ENCODE assay signal across 24 cellular contexts in the genomic region with DNA sequence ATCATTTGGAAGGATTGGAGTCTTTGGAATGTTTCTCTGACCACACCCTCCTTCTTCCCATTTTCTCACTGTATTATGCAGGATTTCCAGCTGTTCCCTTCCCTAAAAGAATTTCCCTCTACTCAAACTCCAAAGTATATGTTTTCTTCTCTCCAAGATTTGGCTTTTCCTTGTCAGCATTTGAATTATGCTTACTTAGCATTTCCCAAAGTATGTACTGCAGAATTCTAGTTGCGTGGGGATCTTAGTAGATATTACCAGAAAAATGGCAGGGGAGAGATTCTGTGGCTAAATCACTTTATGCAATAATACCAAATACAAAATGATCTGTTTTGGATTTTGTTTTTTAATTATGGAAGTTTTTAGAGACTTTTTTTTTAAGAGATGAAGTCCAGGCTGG.
"Had no signal": no experiment of that assay in that cellular context is flagged by ENCODE, and none has a peak within 500 bp of the region (broad histone marks: within the 10 kb centered on the region; RNA-seq: fewer than 3 reads in every experiment).

No MANE protein-coding gene starts in this region.

- H3K27ac ChIP-seq: epithelial cell of prostate, gastrocnemius medialis, lower lobe of right lung, ovary, psoas muscle, skin epidermis, spleen, suprapubic skin, transverse colon, upper lobe of right lung, uterus had no signal

- H3K27me3 ChIP-seq: gastrocnemius medialis, ovary, spleen, suprapubic skin, transverse colon, upper lobe of right lung, uterus had no signal

- H3K36me3 ChIP-seq: gastrocnemius medialis, lower lobe of right lung, ovary, spleen, suprapubic skin, transverse colon, upper lobe of right lung, uterus had no signal

- DNase-seq: effector CD8-positive, alpha-beta T cell; endodermal cell; foreskin fibroblast; gastrocnemius medialis; head of caudate nucleus; left ventricle myocardium superior; lower lobe of right lung; natural killer cell; occipital lobe; ovary; posterior cingulate gyrus; psoas muscle; right cardiac atrium; spleen; stimulated activated CD4-positive, alpha-beta T cell treated with anti-CD3 and anti-CD28 coated beads, Interleukin-4, amount 100 ng/mL, for 4 hours; stimulated activated naive CD8-positive, alpha-beta T cell treated with anti-CD3 and anti-CD28 coated beads, Interleukin-15, Interleukin-2, amounts not matched to agents 100 U/mL and 50 U/mL, for 24 hours; transverse colon; upper lobe of right lung; uterus had no signal

- ATAC-seq: esophagus mucosa; gastrocnemius medialis; natural killer cell; psoas muscle; stimulated activated memory B cell treated with anti-CD40 and anti-IgM and Interleukin-4, amounts not matched to agents 10 μg/mL and 1 μg/mL and 100 μg/mL, for 72 hours; stimulated activated naive CD8-positive, alpha-beta T cell treated with anti-CD3 and anti-CD28 coated beads, Interleukin-15, Interleukin-2, amounts not matched to agents 100 U/mL and 50 U/mL, for 24 hours had no signal

- H3K4me3 ChIP-seq: gastrocnemius medialis, lower lobe of right lung, ovary, psoas muscle, skin epidermis, spleen, suprapubic skin, transverse colon, upper lobe of right lung, uterus had no signal

- H3K4me1 ChIP-seq: gastrocnemius medialis, lower lobe of right lung, psoas muscle, spleen, suprapubic skin, transverse colon, upper lobe of right lung, uterus had no signal

- H3K9me3 ChIP-seq: gastrocnemius medialis, lower lobe of right lung, ovary, psoas muscle, suprapubic skin, transverse colon, upper lobe of right lung, uterus had no signal
